In genomic region chr15:59678620-59679019, GRCh38 we compare ENCODE assay signal across 18 cellular contexts. TPM values are rescaled to one million over a fixed set of nuclear protein-coding genes. Genes with fewer than 3 reads are reported as not detected.
A peak's percentile ranks its signal among the peaks of the same experiment; 100 is the strongest.
DNase-seq lines count a peak whose midpoint lies in the region; ATAC-seq and TF ChIP-seq lines count a peak whose summit lies in the region.
"Had no signal": no experiment of that assay in that cellular context is flagged by ENCODE, and none has a peak within 500 bp of the region (broad histone marks: within the 10 kb centered on the region; RNA-seq: fewer than 3 reads in every experiment).

No MANE protein-coding gene starts in this region.

- peak overlapping the region; percentile 78 for H3K27ac Mint-ChIP-seq in activated CD8-positive, alpha-beta T cell treated with anti-CD3 and anti-CD28 coated beads for 36 hours
- no peak overlapping the region for H3K27ac Mint-ChIP-seq in activated CD8-positive, alpha-beta T cell treated with anti-CD3 and anti-CD28 coated beads, Interleukin-2, amount 10 ng/mL, durations not matched to agents 7 days and 5 days
- peak overlapping the region; percentile 77 for H3K27ac Mint-ChIP-seq in activated CD4-positive, alpha-beta memory T cell treated with anti-CD3 and anti-CD28 coated beads, Interleukin-2, amount 10 ng/mL, durations not matched to agents 7 days and 5 days
- H3K27ac Mint-ChIP-seq in stimulated activated effector memory CD8-positive, alpha-beta T cell treated with anti-CD3 and anti-CD28 coated beads, Interleukin-12 subunit alpha, Interleukin-12 subunit beta, amount 100 ng/mL, for 72 hours, result peak overlapping the region; percentile 60
- H3K27ac Mint-ChIP-seq: CD4-positive, alpha-beta T cell; IgD-negative memory B cell had no signal

- H3K27me3 ChIP-seq in ascending aorta, result no peaks in the 10 kb centered on the region
- H3K27me3 ChIP-seq: Peyer's patch had no signal

- ATAC-seq in activated CD8-positive, alpha-beta T cell treated with anti-CD3 and anti-CD28 coated beads for 36 hours, result no peak
- ATAC-seq in activated CD8-positive, alpha-beta T cell treated with anti-CD3 and anti-CD28 coated beads, Interleukin-2, amount 10 ng/mL, durations not matched to agents 7 days and 5 days, result no peak
- ATAC-seq in stimulated activated effector memory CD8-positive, alpha-beta T cell treated with anti-CD3 and anti-CD28 coated beads, Interleukin-12 subunit alpha, Interleukin-12 subunit beta, amount 100 ng/mL, for 72 hours, result no peak

- TF ChIP-seq CTCF in activated CD8-positive, alpha-beta T cell treated with anti-CD3 and anti-CD28 coated beads for 36 hours (IDR thresholded peaks at IDR 0.05), result no peak
- no peak for TF ChIP-seq CTCF in ascending aorta (IDR thresholded peaks at IDR 0.05)

- no peak overlapping the region for H3K27ac ChIP-seq in ascending aorta
- H3K27ac ChIP-seq: Peyer's patch had no signal

- H3K4me3 ChIP-seq in ascending aorta, result no peak overlapping the region
- H3K4me3 ChIP-seq: Peyer's patch had no signal

- no peaks in the 10 kb centered on the region for H3K9me3 Mint-ChIP-seq in activated CD8-positive, alpha-beta T cell treated with anti-CD3 and anti-CD28 coated beads for 36 hours
- no peaks in the 10 kb centered on the region for H3K9me3 Mint-ChIP-seq in activated CD8-positive, alpha-beta T cell treated with anti-CD3 and anti-CD28 coated beads, Interleukin-2, amount 10 ng/mL, durations not matched to agents 7 days and 5 days (ENCODE audit: insufficient read depth)
- H3K9me3 Mint-ChIP-seq in activated CD4-positive, alpha-beta memory T cell treated with anti-CD3 and anti-CD28 coated beads, Interleukin-2, amount 10 ng/mL, durations not matched to agents 7 days and 5 days, result no peaks in the 10 kb centered on the region
- H3K9me3 Mint-ChIP-seq in stimulated activated effector memory CD8-positive, alpha-beta T cell treated with anti-CD3 and anti-CD28 coated beads, Interleukin-12 subunit alpha, Interleukin-12 subunit beta, amount 100 ng/mL, for 72 hours, result no peaks in the 10 kb centered on the region
- H3K9me3 Mint-ChIP-seq: CD4-positive, alpha-beta T cell; IgD-negative memory B cell had no signal

- H3K4me1 ChIP-seq in ascending aorta, result no peaks in the 10 kb centered on the region
- H3K4me1 ChIP-seq: Peyer's patch had no signal

- peaks cover 13% of the 10 kb centered on the region for H3K4me1 Mint-ChIP-seq in activated CD8-positive, alpha-beta T cell treated with anti-CD3 and anti-CD28 coated beads for 36 hours (ENCODE audit: low read depth)
- peaks cover 5% of the 10 kb centered on the region for H3K4me1 Mint-ChIP-seq in activated CD8-positive, alpha-beta T cell treated with anti-CD3 and anti-CD28 coated beads, Interleukin-2, amount 10 ng/mL, durations not matched to agents 7 days and 5 days (ENCODE audit: low read depth)
- H3K4me1 Mint-ChIP-seq in activated CD4-positive, alpha-beta memory T cell treated with anti-CD3 and anti-CD28 coated beads, Interleukin-2, amount 10 ng/mL, durations not matched to agents 7 days and 5 days, result peaks cover 23% of the 10 kb centered on the region
- no peaks in the 10 kb centered on the region for H3K4me1 Mint-ChIP-seq in stimulated activated effector memory CD8-positive, alpha-beta T cell treated with anti-CD3 and anti-CD28 coated beads, Interleukin-12 subunit alpha, Interleukin-12 subunit beta, amount 100 ng/mL, for 72 hours

- no peaks in the 10 kb centered on the region for H3K9me3 ChIP-seq in ascending aorta
- H3K9me3 ChIP-seq: Peyer's patch had no signal

- no peaks in the 10 kb centered on the region for H3K27me3 Mint-ChIP-seq in activated CD8-positive, alpha-beta T cell treated with anti-CD3 and anti-CD28 coated beads for 36 hours
- H3K27me3 Mint-ChIP-seq in activated CD8-positive, alpha-beta T cell treated with anti-CD3 and anti-CD28 coated beads, Interleukin-2, amount 10 ng/mL, durations not matched to agents 7 days and 5 days (ENCODE audit: low read depth), result no peaks in the 10 kb centered on the region
- no peaks in the 10 kb centered on the region for H3K27me3 Mint-ChIP-seq in activated CD4-positive, alpha-beta memory T cell treated with anti-CD3 and anti-CD28 coated beads, Interleukin-2, amount 10 ng/mL, durations not matched to agents 7 days and 5 days
- H3K27me3 Mint-ChIP-seq: CD4-positive, alpha-beta T cell; IgD-negative memory B cell had no signal

- H3K36me3 ChIP-seq in ascending aorta, result peaks cover 65 to 84% of the 10 kb centered on the region in 2 donors

- H3K4me3 Mint-ChIP-seq in activated CD8-positive, alpha-beta T cell treated with anti-CD3 and anti-CD28 coated beads for 36 hours, result no peak overlapping the region
- no peak overlapping the region for H3K4me3 Mint-ChIP-seq in activated CD8-positive, alpha-beta T cell treated with anti-CD3 and anti-CD28 coated beads, Interleukin-2, amount 10 ng/mL, durations not matched to agents 7 days and 5 days
- no peak overlapping the region for H3K4me3 Mint-ChIP-seq in activated CD4-positive, alpha-beta memory T cell treated with anti-CD3 and anti-CD28 coated beads, Interleukin-2, amount 10 ng/mL, durations not matched to agents 7 days and 5 days
- H3K4me3 Mint-ChIP-seq in stimulated activated effector memory CD8-positive, alpha-beta T cell treated with anti-CD3 and anti-CD28 coated beads, Interleukin-12 subunit alpha, Interleukin-12 subunit beta, amount 100 ng/mL, for 72 hours, result no peak overlapping the region
- H3K4me3 Mint-ChIP-seq: CD4-positive, alpha-beta T cell; IgD-negative memory B cell had no signal

- CTCF ChIA-PET in activated CD8-positive, alpha-beta T cell treated with anti-CD3 and anti-CD28 coated beads for 36 hours (lab: Charles Lee), result no interaction called here
- CTCF ChIA-PET in activated CD8-positive, alpha-beta T cell treated with anti-CD3 and anti-CD28 coated beads, Interleukin-2, amount 10 ng/mL, durations not matched to agents 7 days and 5 days (lab: Charles Lee), result no interaction called here
- CTCF ChIA-PET in activated CD4-positive, alpha-beta memory T cell treated with anti-CD3 and anti-CD28 coated beads, Interleukin-2, amount 10 ng/mL, durations not matched to agents 7 days and 5 days (lab: Charles Lee), result no interaction called here

- H3K36me3 Mint-ChIP-seq in activated CD8-positive, alpha-beta T cell treated with anti-CD3 and anti-CD28 coated beads for 36 hours (ENCODE audit: low read depth), result peaks cover 36% of the 10 kb centered on the region
- peaks cover 56% of the 10 kb centered on the region for H3K36me3 Mint-ChIP-seq in activated CD8-positive, alpha-beta T cell treated with anti-CD3 and anti-CD28 coated beads, Interleukin-2, amount 10 ng/mL, durations not matched to agents 7 days and 5 days (ENCODE audit: low read depth)
- H3K36me3 Mint-ChIP-seq in activated CD4-positive, alpha-beta memory T cell treated with anti-CD3 and anti-CD28 coated beads, Interleukin-2, amount 10 ng/mL, durations not matched to agents 7 days and 5 days (ENCODE audit: low read depth), result peaks cover 76% of the 10 kb centered on the region
- peaks cover 100% of the 10 kb centered on the region for H3K36me3 Mint-ChIP-seq in stimulated activated effector memory CD8-positive, alpha-beta T cell treated with anti-CD3 and anti-CD28 coated beads, Interleukin-12 subunit alpha, Interleukin-12 subunit beta, amount 100 ng/mL, for 72 hours

- no peak for DNase-seq in activated CD8-positive, alpha-beta T cell treated with anti-CD3 and anti-CD28 coated beads for 36 hours
- DNase-seq in activated CD8-positive, alpha-beta T cell treated with anti-CD3 and anti-CD28 coated beads, Interleukin-2, amount 10 ng/mL, durations not matched to agents 7 days and 5 days, result no peak
- no peak for DNase-seq in activated CD4-positive, alpha-beta memory T cell treated with anti-CD3 and anti-CD28 coated beads, Interleukin-2, amount 10 ng/mL, durations not matched to agents 7 days and 5 days
- DNase-seq in dermis blood vessel endothelial cell, result peak; percentile 89
- no peak for DNase-seq in stimulated activated effector memory CD8-positive, alpha-beta T cell treated with anti-CD3 and anti-CD28 coated beads, Interleukin-12 subunit alpha, Interleukin-12 subunit beta, amount 100 ng/mL, for 72 hours (ENCODE audit: low spot score in 2 of 2)
- DNase-seq in ascending aorta (ENCODE audit: low spot score in 2 of 2), result no peak
- no peak for DNase-seq in CD1c-positive myeloid dendritic cell (ENCODE audit: extremely low spot score)
- DNase-seq: AML-193; Calu3; CD4-positive, alpha-beta T cell; DND-41; GDM1; HCEC 1CT; NCI-H1417; NCI-H2029 treated with DMSO at 0.1 percent for 48 hours; NCI-H510A; Peyer's patch had no signal

- intact Hi-C loops in activated CD8-positive, alpha-beta T cell treated with anti-CD3 and anti-CD28 coated beads for 36 hours (cut with micrococcal nuclease), result no loop called here
- intact Hi-C loops in ascending aorta (cut with DNase I), result no loop called here

- POLR2A ChIA-PET in activated CD8-positive, alpha-beta T cell treated with anti-CD3 and anti-CD28 coated beads for 36 hours (lab: Charles Lee), result interaction anchor here (1.1 to 1.3 kb wide), 2 partner anchors 9 to 25 kb away, joined by 3 read pairs; no protein-coding TSS in a partner anchor
- POLR2A ChIA-PET in activated CD8-positive, alpha-beta T cell treated with anti-CD3 and anti-CD28 coated beads, Interleukin-2, amount 10 ng/mL, durations not matched to agents 7 days and 5 days (lab: Charles Lee), result no interaction called here
- POLR2A ChIA-PET in activated CD4-positive, alpha-beta memory T cell treated with anti-CD3 and anti-CD28 coated beads, Interleukin-2, amount 10 ng/mL, durations not matched to agents 7 days and 5 days (lab: Charles Lee), result interaction anchor here (4.2 kb wide), 1 partner anchor 11 kb away, joined by 33 read pairs; the partner anchor contains the start of gene BNIP2

RNA-seq across cellular contexts. Expression of gene BNIP2, which starts 10.5 kb away (rescaled TPM):
- total RNA-seq in activated CD8-positive, alpha-beta T cell treated with anti-CD3 and anti-CD28 coated beads for 36 hours, result 10 to 100 TPM; 52.2 to 53.2 TPM
- 10 to 100 TPM; 69.0 to 74.8 TPM for total RNA-seq in activated CD8-positive, alpha-beta T cell treated with anti-CD3 and anti-CD28 coated beads, Interleukin-2, amount 10 ng/mL, durations not matched to agents 7 days and 5 days
- total RNA-seq in activated CD4-positive, alpha-beta memory T cell treated with anti-CD3 and anti-CD28 coated beads, Interleukin-2, amount 10 ng/mL, durations not matched to agents 7 days and 5 days, result 10 to 100 TPM; 83.3 to 84.5 TPM
- 322 and 364 TPM in 2 replicates for total RNA-seq in dermis blood vessel endothelial cell
- 60.1 TPM for total RNA-seq in ascending aorta

RNA-seq across cellular contexts. Expression of gene GTF2A2, which starts 21.3 kb away (rescaled TPM):
- total RNA-seq in activated CD8-positive, alpha-beta T cell treated with anti-CD3 and anti-CD28 coated beads for 36 hours, result 100 to 1,000 TPM; 167 to 173 TPM
- total RNA-seq in activated CD8-positive, alpha-beta T cell treated with anti-CD3 and anti-CD28 coated beads, Interleukin-2, amount 10 ng/mL, durations not matched to agents 7 days and 5 days, result 100 to 1,000 TPM; 123 to 127 TPM
- total RNA-seq in activated CD4-positive, alpha-beta memory T cell treated with anti-CD3 and anti-CD28 coated beads, Interleukin-2, amount 10 ng/mL, durations not matched to agents 7 days and 5 days, result 100 to 1,000 TPM; 113 to 117 TPM
- total RNA-seq in dermis blood vessel endothelial cell (19.9 and 22.9 TPM in 2 replicates), ascending aorta (1.4 TPM)
